Comparison of ENCODE assay signal across 1 cellular context in genomic region chr2:71935291-71935848, GRCh38.
TF ChIP-seq lines count a peak whose summit lies in the region.

No MANE protein-coding gene starts in this region.

TF ChIP-seq in SK-N-SH, 30 proteins besides CTCF, POLR2A, EP300 and RAD21 (continued from another document):
- TF ChIP-seq YY1 (IDR thresholded peaks at IDR 0.05; ENCODE audit: low read depth) (no peak), FOSL2 (IDR thresholded peaks at IDR 0.05; ENCODE audit: borderline replicate concordance, low read depth) (no peak), RXRA (IDR thresholded peaks at IDR 0.05; ENCODE audit: borderline replicate concordance, low read depth) (no peak), FOXJ3 (CRISPR knock-in tag; IDR thresholded peaks at IDR 0.05) (no peak), POLR2AphosphoS5 (IDR thresholded peaks at IDR 0.05; ENCODE audit: low read depth, low read length) (no peak), PBX3 (IDR thresholded peaks at IDR 0.05) (no peak), TAF1 (IDR thresholded peaks at IDR 0.05; ENCODE audit: borderline replicate concordance, low read depth, low read length) (no peak), TEAD4 (IDR thresholded peaks at IDR 0.05; ENCODE audit: borderline replicate concordance, insufficient read depth) (no peak), CHD2 (IDR thresholded peaks at IDR 0.05; ENCODE audit: low read length, partially characterized antibody) (no peak), USF2 (IDR thresholded peaks at IDR 0.05; ENCODE audit: borderline replicate concordance, low read depth, low read length) (no peak)
- TF ChIP-seq, protein P1, sequence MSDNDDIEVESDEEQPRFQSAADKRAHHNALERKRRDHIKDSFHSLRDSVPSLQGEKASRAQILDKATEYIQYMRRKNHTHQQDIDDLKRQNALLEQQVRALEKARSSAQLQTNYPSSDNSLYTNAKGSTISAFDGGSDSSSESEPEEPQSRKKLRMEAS (IDR thresholded peaks at IDR 0.05; ENCODE audit: low read depth) = no peak
- TF ChIP-seq, protein P2, sequence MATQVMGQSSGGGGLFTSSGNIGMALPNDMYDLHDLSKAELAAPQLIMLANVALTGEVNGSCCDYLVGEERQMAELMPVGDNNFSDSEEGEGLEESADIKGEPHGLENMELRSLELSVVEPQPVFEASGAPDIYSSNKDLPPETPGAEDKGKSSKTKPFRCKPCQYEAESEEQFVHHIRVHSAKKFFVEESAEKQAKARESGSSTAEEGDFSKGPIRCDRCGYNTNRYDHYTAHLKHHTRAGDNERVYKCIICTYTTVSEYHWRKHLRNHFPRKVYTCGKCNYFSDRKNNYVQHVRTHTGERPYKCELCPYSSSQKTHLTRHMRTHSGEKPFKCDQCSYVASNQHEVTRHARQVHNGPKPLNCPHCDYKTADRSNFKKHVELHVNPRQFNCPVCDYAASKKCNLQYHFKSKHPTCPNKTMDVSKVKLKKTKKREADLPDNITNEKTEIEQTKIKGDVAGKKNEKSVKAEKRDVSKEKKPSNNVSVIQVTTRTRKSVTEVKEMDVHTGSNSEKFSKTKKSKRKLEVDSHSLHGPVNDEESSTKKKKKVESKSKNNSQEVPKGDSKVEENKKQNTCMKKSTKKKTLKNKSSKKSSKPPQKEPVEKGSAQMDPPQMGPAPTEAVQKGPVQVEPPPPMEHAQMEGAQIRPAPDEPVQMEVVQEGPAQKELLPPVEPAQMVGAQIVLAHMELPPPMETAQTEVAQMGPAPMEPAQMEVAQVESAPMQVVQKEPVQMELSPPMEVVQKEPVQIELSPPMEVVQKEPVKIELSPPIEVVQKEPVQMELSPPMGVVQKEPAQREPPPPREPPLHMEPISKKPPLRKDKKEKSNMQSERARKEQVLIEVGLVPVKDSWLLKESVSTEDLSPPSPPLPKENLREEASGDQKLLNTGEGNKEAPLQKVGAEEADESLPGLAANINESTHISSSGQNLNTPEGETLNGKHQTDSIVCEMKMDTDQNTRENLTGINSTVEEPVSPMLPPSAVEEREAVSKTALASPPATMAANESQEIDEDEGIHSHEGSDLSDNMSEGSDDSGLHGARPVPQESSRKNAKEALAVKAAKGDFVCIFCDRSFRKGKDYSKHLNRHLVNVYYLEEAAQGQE (IDR thresholded peaks at IDR 0.05; ENCODE audit: low read depth, low read length) = no peak
- TF ChIP-seq, protein P3, sequence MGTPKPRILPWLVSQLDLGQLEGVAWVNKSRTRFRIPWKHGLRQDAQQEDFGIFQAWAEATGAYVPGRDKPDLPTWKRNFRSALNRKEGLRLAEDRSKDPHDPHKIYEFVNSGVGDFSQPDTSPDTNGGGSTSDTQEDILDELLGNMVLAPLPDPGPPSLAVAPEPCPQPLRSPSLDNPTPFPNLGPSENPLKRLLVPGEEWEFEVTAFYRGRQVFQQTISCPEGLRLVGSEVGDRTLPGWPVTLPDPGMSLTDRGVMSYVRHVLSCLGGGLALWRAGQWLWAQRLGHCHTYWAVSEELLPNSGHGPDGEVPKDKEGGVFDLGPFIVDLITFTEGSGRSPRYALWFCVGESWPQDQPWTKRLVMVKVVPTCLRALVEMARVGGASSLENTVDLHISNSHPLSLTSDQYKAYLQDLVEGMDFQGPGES (IDR thresholded peaks at IDR 0.05; ENCODE audit: low read depth, low read length) = no peak
